ENCODE assay signal across 8 cellular contexts in genomic region chr7:149144436-149144922, GRCh38. TPM values are rescaled to one million over a fixed set of nuclear protein-coding genes. Genes with fewer than 3 reads are reported as not detected.
DNase-seq lines count a peak whose midpoint lies in the region; ATAC-seq, FAIRE-seq and TF ChIP-seq lines count a peak whose summit lies in the region.
"Not testable (repeated sequence)": the region's sequence is repeated elsewhere in the genome, so short reads cannot be mapped to it uniquely, and the experiment has no call there.

No MANE protein-coding gene starts in this region.

- H2BK12ac ChIP-seq in H1 (ENCODE audit: low read depth, low read length): peak overlapping the region; percentile 97; the same call in 1 of the 2 replicates

- not testable (repeated sequence) for H4K20me1 ChIP-seq in OCI-LY7 (ENCODE audit: insufficient read depth, low read length); H1 (replicated peaks in 1 of 2; ENCODE audit: control insufficient read depth in 1 of 2, insufficient read depth in 2 of 2, low read length in 2 of 2); osteoblast (ENCODE audit: insufficient read depth, low read length)

- DNase-seq in Calu3 (peak; percentile 50), WTC11 (ENCODE audit: low spot score) (peak; percentile 24), H1 (ENCODE audit: low read depth in 1 of 2, low spot score in 2 of 2) (peak in 1 of 2 experiments; percentile 60)
- not testable (repeated sequence) for DNase-seq in HEK293T (ENCODE audit: extremely low spot score); OCI-LY7 (ENCODE audit: low spot score); osteoblast (ENCODE audit: insufficient read length, low spot score, missing footprints); upper lobe of right lung

- H2BK20ac ChIP-seq in H1 (ENCODE audit: low read length): not testable (repeated sequence)

- H4K91ac ChIP-seq in H1 (replicated peaks; ENCODE audit: insufficient read length, low read length): peak overlapping the region; percentile 55

- H3K27ac ChIP-seq in OCI-LY7 (ENCODE audit: low read depth, low read length, poor library complexity, severe bottlenecking) (peak overlapping the region; percentile 82), H1 (ENCODE audit: low read depth, low read length) (peak overlapping the region; percentile 92; the same call in 1 of the 2 replicates), iPS-18a (ENCODE audit: low read length) (peak overlapping the region; percentile 74), upper lobe of right lung (peak overlapping the region; percentile 24)
- H3K27ac ChIP-seq in osteoblast (ENCODE audit: low read depth, low read length): not testable (repeated sequence)

- H3K4ac ChIP-seq in H1 (replicated peaks; ENCODE audit: insufficient read length, low read depth, low read length): peak overlapping the region; percentile 38

- H4K8ac ChIP-seq in H1 (ENCODE audit: extremely low read depth, insufficient read depth, low read length): peak overlapping the region; percentile 80; the same call in 1 of the 2 replicates

- peaks cover 13% of the 10 kb centered on the region for H3K4me1 Mint-ChIP-seq in Calu3 (ENCODE audit: low read depth, unreplicated experiment)
- H3K4me1 Mint-ChIP-seq in WTC11: peaks cover 42% of the 10 kb centered on the region

- WGBS in H1 (ENCODE audit: extremely low coverage in 1 of 2, insufficient coverage in 1 of 2, insufficient read length in 1 of 2, insufficient replicate concordance in 2 of 2, low coverage in 1 of 2, low lambda C conversion rate in 2 of 2, missing lambda C conversion rate in 1 of 2), 2 experiments: 6% methylated on average over 13 of the region's 14 CpGs; no CpG with 5 or more reads in 1 of the 2 experiments

- H3K18ac ChIP-seq in H1 (ENCODE audit: extremely low read depth, low read length): peak overlapping the region; percentile 89

- peak overlapping the region; percentile 78 for H3K4me2 ChIP-seq in OCI-LY7 (ENCODE audit: low read length)
- H3K4me2 ChIP-seq in H1 (ENCODE audit: insufficient read depth in 1 of 2, low read depth in 2 of 2, low read length in 2 of 2): peak overlapping the region; percentile 81 to 97
- peak overlapping the region; percentile 23 for H3K4me2 ChIP-seq in osteoblast (ENCODE audit: insufficient read depth, low read length)

- H2AFZ ChIP-seq in OCI-LY7 (ENCODE audit: low read length); H1 (ENCODE audit: low read length); osteoblast (ENCODE audit: low read length): not testable (repeated sequence)

- H3K79me1 ChIP-seq in H1 (ENCODE audit: low read depth, low read length): not testable (repeated sequence)

- not testable (repeated sequence) for H2AK5ac ChIP-seq in H1 (ENCODE audit: low read depth, low read length)

- not testable (repeated sequence) for TF ChIP-seq EP300 in H1 (IDR thresholded peaks at IDR 0.05; ENCODE audit: borderline replicate concordance in 1 of 2, low read depth in 2 of 2, low read length in 2 of 2)

- not testable (repeated sequence) for H3K14ac ChIP-seq in H1 (ENCODE audit: insufficient read length)

- not testable (repeated sequence) for H3K23ac ChIP-seq in H1 (ENCODE audit: insufficient read length)

- intact Hi-C loops in Calu3 (cut with micrococcal nuclease; ENCODE audit: unreplicated experiment): loop anchor here (2.0 kb wide), 2 partner anchors 18 to 94 kb away; partner anchors contain the start of genes ZNF212 and ZNF425
- intact Hi-C loops in OCI-LY7 (cut with micrococcal nuclease; ENCODE audit: unreplicated experiment); upper lobe of right lung (cut with DNase I): not testable (repeated sequence)

- CTCF ChIA-PET in Calu3 (lab: Charles Lee); HEK293T (lab: Yijun Ruan, JAX); OCI-LY7 (lab: Charles Lee; ENCODE audit: unreplicated experiment): not testable (repeated sequence)
- CTCF ChIA-PET in WTC11 (lab: Charles Lee) (interaction anchor here (0.9 to 1.1 kb wide), 3 partner anchors 18 to 139 kb away, joined by 3 to 5 read pairs (median 4); no protein-coding TSS in a partner anchor), H1 (lab: Charles Lee; ENCODE audit: partially characterized antibody) (interaction anchor here (0.9 to 1.1 kb wide), 2 partner anchors 9 kb away, joined by 3 to 5 read pairs; no protein-coding TSS in a partner anchor)

- TF ChIP-seq POLR2A in H1 (IDR thresholded peaks at IDR 0.05; ENCODE audit: control extremely low read depth in 1 of 2, low read depth in 2 of 2, low read length in 2 of 2): not testable (repeated sequence)

- TF ChIP-seq RAD21 in H1 (IDR thresholded peaks at IDR 0.05 in 1 of 2, conservative IDR thresholded peaks at IDR 0.05 in 1 of 2; ENCODE audit: low read depth in 2 of 2, low read length in 2 of 2): not testable (repeated sequence)

- H3K79me2 ChIP-seq in OCI-LY7 (ENCODE audit: insufficient read depth, low read depth, low read length): peaks cover 51% of the 10 kb centered on the region
- peaks cover 13 to 26% of the 10 kb centered on the region in 2 experiments for H3K79me2 ChIP-seq in H1 (ENCODE audit: control insufficient read depth in 1 of 2, insufficient read depth in 2 of 2, low read length in 2 of 2)
- peaks cover 23% of the 10 kb centered on the region for H3K79me2 ChIP-seq in osteoblast (ENCODE audit: insufficient read depth, low read length)

- H3K9ac ChIP-seq in H1 (replicated peaks in 1 of 4; ENCODE audit: extremely low read depth in 1 of 4, low read depth in 3 of 4, low read length in 3 of 4): not testable (repeated sequence)
- peak overlapping the region; percentile 51 for H3K9ac ChIP-seq in iPS-18a (ENCODE audit: low read length)

- peak overlapping the region; percentile 75 for H4K5ac ChIP-seq in H1 (ENCODE audit: insufficient read length, low read depth, low read length)

- H3K4me3 Mint-ChIP-seq in Calu3 (ENCODE audit: low read depth, unreplicated experiment) (peak overlapping the region; percentile 45), WTC11 (peak overlapping the region; percentile 49)

- not testable (repeated sequence) for ATAC-seq in WTC11, upper lobe of right lung

- not testable (repeated sequence) for H3K9me3 Mint-ChIP-seq in Calu3 (ENCODE audit: low read depth, unreplicated experiment); WTC11

- peak overlapping the region; percentile 61 for H2BK120ac ChIP-seq in H1 (replicated peaks; ENCODE audit: low read depth, low read length)

- H3K56ac ChIP-seq in H1 (replicated peaks; ENCODE audit: insufficient read length, low read depth, low read length): not testable (repeated sequence)

- not testable (repeated sequence) for BruUV-seq in Calu3 (replicated peaks; lab: Mats Ljungman, UMichigan); OCI-LY7 (replicated peaks; lab: Mats Ljungman, UMichigan)

- H3K9me3 ChIP-seq in OCI-LY7 (ENCODE audit: low read length); H1 (ENCODE audit: insufficient read depth in 2 of 2, low read depth in 1 of 2, low read length in 1 of 2); iPS-18a (ENCODE audit: control insufficient read depth, low read depth, low read length); osteoblast (ENCODE audit: low read depth, low read length); upper lobe of right lung: not testable (repeated sequence)

- H3K4me3 ChIP-seq in OCI-LY7 (ENCODE audit: low read depth, low read length, poor library complexity, severe bottlenecking) (peak overlapping the region; percentile 93), H1 (ENCODE audit: extremely low read depth in 1 of 4, insufficient read depth in 2 of 4, low read depth in 3 of 4, low read length in 4 of 4) (peak overlapping the region in 1 of 4 experiments; percentile 80; a peak in 4 of 8 replicates), iPS-18a (ENCODE audit: low read length) (peak overlapping the region; percentile 34)
- not testable (repeated sequence) for H3K4me3 ChIP-seq in osteoblast (ENCODE audit: insufficient read depth, low read length); upper lobe of right lung

- FAIRE-seq in H1 (lab: Jason Lieb, UNC): not testable (repeated sequence)

- not testable (repeated sequence) for H3K36me3 ChIP-seq in OCI-LY7 (ENCODE audit: insufficient read depth, low read length); H1 (ENCODE audit: control insufficient read depth in 2 of 4, insufficient read depth in 4 of 4, low read length in 3 of 4); iPS-18a (ENCODE audit: control insufficient read depth, low read depth, low read length); osteoblast (ENCODE audit: insufficient read depth, low read length); upper lobe of right lung

- H3K4me1 ChIP-seq in OCI-LY7 (ENCODE audit: insufficient read depth, low read length, poor library complexity, severe bottlenecking) (peaks cover 29% of the 10 kb centered on the region), H1 (replicated peaks in 1 of 4; ENCODE audit: control insufficient read depth in 3 of 4, insufficient read depth in 4 of 4, low read length in 3 of 4) (peaks cover 8 to 16% (median 14%) of the 10 kb centered on the region in 4 experiments; a peak in 6 of 7 replicates), iPS-18a (ENCODE audit: control insufficient read depth, low read depth, low read length) (peaks cover 39% of the 10 kb centered on the region), osteoblast (ENCODE audit: insufficient read depth, low read length) (peaks cover 17% of the 10 kb centered on the region), upper lobe of right lung (peaks cover 18% of the 10 kb centered on the region)

- H3K36me3 Mint-ChIP-seq in Calu3 (ENCODE audit: insufficient read depth, unreplicated experiment): peaks cover 54% of the 10 kb centered on the region
- H3K36me3 Mint-ChIP-seq in WTC11: not testable (repeated sequence)

- not testable (repeated sequence) for TF ChIP-seq CTCF in Calu3 (IDR thresholded peaks at IDR 0.05; ENCODE audit: unreplicated experiment); OCI-LY7 (conservative IDR thresholded peaks at IDR 0.05; ENCODE audit: low read length); WTC11 (IDR thresholded peaks at IDR 0.05); H1 (IDR thresholded peaks at IDR 0.05; ENCODE audit: control extremely low read depth in 1 of 3, insufficient read depth in 1 of 3, low read depth in 1 of 3, low read length in 3 of 3); osteoblast (IDR thresholded peaks at IDR 0.05; ENCODE audit: extremely low read depth, low read depth, low read length); upper lobe of right lung (IDR thresholded peaks at IDR 0.05)

- not testable (repeated sequence) for H2BK15ac ChIP-seq in H1 (ENCODE audit: low read length)

- POLR2A ChIA-PET in HEK293T (lab: Yijun Ruan, JAX): interaction anchor here (1.0 to 2.0 kb wide), 4 partner anchors 11 to 51 kb away, joined by 3 to 16 read pairs (median 4); partner anchors contain the start of genes ZNF282 and ZNF425
- POLR2A ChIA-PET in OCI-LY7 (lab: Charles Lee): interaction anchor here (0.7 to 1.4 kb wide), 5 partner anchors 9 to 315 kb away, joined by 3 to 6 read pairs (median 4); no protein-coding TSS in a partner anchor
- POLR2A ChIA-PET in WTC11 (lab: Charles Lee): interaction anchor here (0.6 kb wide), 1 partner anchor 146 kb away, joined by 3 read pairs; no protein-coding TSS in a partner anchor
- POLR2A ChIA-PET in H1 (lab: Charles Lee; ENCODE audit: partially characterized antibody): interaction anchor here (0.6 to 2.1 kb wide), 8 partner anchors 10 to 1217 kb away, joined by 3 to 10 read pairs (median 4); partner anchors contain the start of gene ZNF425

- not testable (repeated sequence) for H3K27me3 Mint-ChIP-seq in Calu3 (ENCODE audit: unreplicated experiment); WTC11 (ENCODE audit: low read depth)

- peak overlapping the region; percentile 97 for H2BK5ac ChIP-seq in H1 (ENCODE audit: low read depth, low read length)

- H3K9me2 ChIP-seq in OCI-LY7 (ENCODE audit: insufficient read depth, low read length): not testable (repeated sequence)

- H3K27ac Mint-ChIP-seq in Calu3 (ENCODE audit: unreplicated experiment) (peak overlapping the region; percentile 90), WTC11 (peak overlapping the region; percentile 95)

- H3K23me2 ChIP-seq in H1 (ENCODE audit: low read depth, low read length): not testable (repeated sequence)

- not testable (repeated sequence) for H3K27me3 ChIP-seq in H1 (replicated peaks in 1 of 4; ENCODE audit: control insufficient read depth in 3 of 4, extremely low read depth in 1 of 4, insufficient read depth in 3 of 4, low read length in 3 of 4); iPS-18a (ENCODE audit: control insufficient read depth, insufficient read depth, low read length); osteoblast (ENCODE audit: insufficient read depth, low read length); upper lobe of right lung

RNA-seq across cellular contexts. Expression of gene ZNF398, which starts 2.8 kb away (rescaled TPM):
- total RNA-seq in Calu3 (2022): 14.6 and 17.0 TPM in 2 replicates
- 11.4 and 11.8 TPM in 2 replicates for total RNA-seq in OCI-LY7 (2014; rRNA removed; shearing (Covaris generic))
- 14.2 and 15.5 TPM in 2 replicates for total RNA-seq in OCI-LY7 (2022)
- total RNA-seq in WTC11 (2021): 57.8 to 63.2 TPM (median 58.9 TPM) in 3 replicates
- 62.2 and 63.5 TPM in 2 replicates for total RNA-seq in H1 (2021; fragmentation: NEBNext Ultra II Directional; extraction: Animal tissue kit (Norgen Biotek cat#: 25700))
- polyA plus RNA-seq in H1 (2011; rRNA removed): 52.7 and 58.9 TPM in 2 replicates
- 23.2 TPM for polyA plus RNA-seq in H1 (2011; cell fraction: cytosol; rRNA removed)
- polyA plus RNA-seq in H1 (2011; cell fraction: nucleus; rRNA removed): 59.5 TPM
- 26.3 to 32.8 TPM (median 30.3 TPM) in 4 replicates for polyA plus RNA-seq in H1 (2012, experiment 1 of 2)
- polyA plus RNA-seq in H1 (2012, experiment 2 of 2): 6.2 TPM
- polyA plus RNA-seq in H1 (2013, experiment 1 of 2): 35.1 TPM
- polyA plus RNA-seq in H1 (2013, experiment 2 of 2): 35.0 TPM
- polyA minus RNA-seq in H1 (2011; rRNA and poly(A)+ RNA removed): 128 and 158 TPM in 2 replicates
- 46.4 TPM for polyA minus RNA-seq in H1 (2011; cell fraction: cytosol; rRNA and poly(A)+ RNA removed)
- 93.4 TPM for polyA minus RNA-seq in H1 (2011; cell fraction: nucleus; rRNA and poly(A)+ RNA removed)
- 15.9 and 17.7 TPM in 2 replicates for total RNA-seq in osteoblast
- total RNA-seq in upper lobe of right lung: 14.5 TPM

RNA-seq across cellular contexts. Expression of gene ZNF425, which starts 18.4 kb away (rescaled TPM):
- total RNA-seq in Calu3 (2022): 1.0 and 1.5 TPM in 2 replicates
- 0.28 and 1.4 TPM in 2 replicates for total RNA-seq in OCI-LY7 (2014; rRNA removed; shearing (Covaris generic))
- 1.1 and 1.6 TPM in 2 replicates for total RNA-seq in OCI-LY7 (2022)
- total RNA-seq in WTC11 (2021): 3.8 to 5.8 TPM (median 4.9 TPM) in 3 replicates
- 4.0 and 6.1 TPM in 2 replicates for total RNA-seq in H1 (2021; fragmentation: NEBNext Ultra II Directional; extraction: Animal tissue kit (Norgen Biotek cat#: 25700))
- 3.4 and 4.5 TPM in 2 replicates for polyA plus RNA-seq in H1 (2011; rRNA removed)
- polyA plus RNA-seq in H1 (2011; cell fraction: cytosol; rRNA removed): 6.6 TPM
- polyA plus RNA-seq in H1 (2011; cell fraction: nucleus; rRNA removed): 3.8 TPM
- 4.4 to 6.9 TPM (median 5.2 TPM) in 4 replicates for polyA plus RNA-seq in H1 (2012, experiment 1 of 2)
- polyA plus RNA-seq in H1 (2012, experiment 2 of 2): 2.0 TPM
- 4.5 TPM for polyA plus RNA-seq in H1 (2013, experiment 1 of 2)
- 4.1 TPM for polyA plus RNA-seq in H1 (2013, experiment 2 of 2)
- polyA minus RNA-seq in H1 (2011; rRNA and poly(A)+ RNA removed): 4.4 and 4.9 TPM in 2 replicates
- 5.5 TPM for polyA minus RNA-seq in H1 (2011; cell fraction: cytosol; rRNA and poly(A)+ RNA removed)
- polyA minus RNA-seq in H1 (2011; cell fraction: nucleus; rRNA and poly(A)+ RNA removed): 2.8 TPM
- total RNA-seq in osteoblast: 4.3 and 4.7 TPM in 2 replicates
- 1.4 TPM for total RNA-seq in upper lobe of right lung

RNA-seq across cellular contexts. Expression of gene ZNF282, which starts 50.9 kb away (rescaled TPM):
- total RNA-seq in Calu3 (2022) (40.3 and 45.2 TPM in 2 replicates), OCI-LY7 (2022) (26.6 and 28.3 TPM in 2 replicates), WTC11 (2021) (34.8 to 39.3 TPM (median 38.5 TPM) in 3 replicates), osteoblast (28.6 and 30.6 TPM in 2 replicates), upper lobe of right lung (23.3 TPM)
- total RNA-seq in OCI-LY7 (2014; rRNA removed; shearing (Covaris generic)): 13.3 and 15.4 TPM in 2 replicates
- total RNA-seq in H1 (2021; fragmentation: NEBNext Ultra II Directional; extraction: Animal tissue kit (Norgen Biotek cat#: 25700)): 35.7 and 36.3 TPM in 2 replicates
- polyA plus RNA-seq in H1 (2011; rRNA removed): 16.9 and 22.3 TPM in 2 replicates
- polyA plus RNA-seq in H1 (2011; cell fraction: cytosol; rRNA removed): 16.1 TPM
- polyA plus RNA-seq in H1 (2011; cell fraction: nucleus; rRNA removed): 34.5 TPM
- 20.6 to 25.7 TPM (median 22.8 TPM) in 4 replicates for polyA plus RNA-seq in H1 (2012, experiment 1 of 2)
- polyA plus RNA-seq in H1 (2012, experiment 2 of 2): 24.5 TPM
- polyA plus RNA-seq in H1 (2013, experiment 1 of 2): 14.9 TPM
- polyA plus RNA-seq in H1 (2013, experiment 2 of 2): 13.3 TPM
- 15.0 and 17.4 TPM in 2 replicates for polyA minus RNA-seq in H1 (2011; rRNA and poly(A)+ RNA removed)
- polyA minus RNA-seq in H1 (2011; cell fraction: cytosol; rRNA and poly(A)+ RNA removed): 27.6 TPM
- 26.6 TPM for polyA minus RNA-seq in H1 (2011; cell fraction: nucleus; rRNA and poly(A)+ RNA removed)

RNA-seq across cellular contexts. Expression of gene ZNF786, which starts 54.0 kb away (rescaled TPM):
- total RNA-seq in Calu3 (2022) (9.8 and 10.9 TPM in 2 replicates), OCI-LY7 (2022) (6.8 and 7.7 TPM in 2 replicates), WTC11 (2021) (11.4 to 13.0 TPM (median 11.8 TPM) in 3 replicates), osteoblast (6.5 and 7.7 TPM in 2 replicates), upper lobe of right lung (5.6 TPM)
- total RNA-seq in OCI-LY7 (2014; rRNA removed; shearing (Covaris generic)): 3.9 and 5.1 TPM in 2 replicates
- total RNA-seq in H1 (2021; fragmentation: NEBNext Ultra II Directional; extraction: Animal tissue kit (Norgen Biotek cat#: 25700)): 15.8 and 16.3 TPM in 2 replicates
- polyA plus RNA-seq in H1 (2011; rRNA removed): 7.7 and 8.3 TPM in 2 replicates
- 9.7 TPM for polyA plus RNA-seq in H1 (2011; cell fraction: cytosol; rRNA removed)
- polyA plus RNA-seq in H1 (2011; cell fraction: nucleus; rRNA removed): 11.8 TPM
- polyA plus RNA-seq in H1 (2012, experiment 1 of 2): 8.8 to 11.6 TPM (median 11.2 TPM) in 4 replicates
- polyA plus RNA-seq in H1 (2012, experiment 2 of 2): 4.3 TPM
- 7.2 TPM for polyA plus RNA-seq in H1 (2013, experiment 1 of 2)
- 7.1 TPM for polyA plus RNA-seq in H1 (2013, experiment 2 of 2)
- 15.4 and 16.4 TPM in 2 replicates for polyA minus RNA-seq in H1 (2011; rRNA and poly(A)+ RNA removed)
- polyA minus RNA-seq in H1 (2011; cell fraction: cytosol; rRNA and poly(A)+ RNA removed): 11.0 TPM
- 14.8 TPM for polyA minus RNA-seq in H1 (2011; cell fraction: nucleus; rRNA and poly(A)+ RNA removed)

Comparison
In these comparisons a context has a peak if more than half of its experiments do, and no peak if none do; other contexts are left out.
1. H3K4me2 ChIP-seq: peak in every context shown above with its lines; median percentile 89 in H1; 78 in OCI-LY7; 23 in osteoblast.